ENCODE assay signal across 2 cellular contexts in genomic region chr6:52617087-52617486, GRCh38.
TF ChIP-seq lines count a peak whose summit lies in the region.

No MANE protein-coding gene starts in this region.

TF ChIP-seq in IMR-90, 13 proteins besides CTCF, POLR2A, EP300 and RAD21:
- no peak for TF ChIP-seq RFX5 (IDR thresholded peaks at IDR 0.05; ENCODE audit: low read depth, low read length)
- no peak for TF ChIP-seq MAFK (IDR thresholded peaks at IDR 0.05; ENCODE audit: low read depth, low read length)
- no peak for TF ChIP-seq MAZ (IDR thresholded peaks at IDR 0.05; ENCODE audit: borderline replicate concordance, low read depth, low read length)
- no peak for TF ChIP-seq MXI1 (IDR thresholded peaks at IDR 0.05; ENCODE audit: borderline replicate concordance, low read depth, low read length)

TF ChIP-seq in HepG2, 621 proteins besides CTCF, POLR2A, EP300 and RAD21:
- TF ChIP-seq IRF1 (CRISPR knock-in tag; IDR thresholded peaks at IDR 0.05; ENCODE audit: low read depth) (no peak), PHF8 (CRISPR knock-in tag; IDR thresholded peaks at IDR 0.05) (no peak), ZNF652 (CRISPR knock-in tag; IDR thresholded peaks at IDR 0.05; ENCODE audit: borderline replicate concordance, low read depth) (peak; percentile 46; the same call in 1 of the 2 replicates), ZNF549 (CRISPR knock-in tag; IDR thresholded peaks at IDR 0.05) (no peak), ZNF562 (CRISPR knock-in tag; IDR thresholded peaks at IDR 0.05; ENCODE audit: borderline replicate concordance) (no peak)
